ENCODE assay signal across 7 cellular contexts in genomic region chr7:72924417-72924747, GRCh38. TPM values are rescaled to one million over a fixed set of nuclear protein-coding genes. Genes with fewer than 3 reads are reported as not detected.
DNase-seq lines count a peak whose midpoint lies in the region; ATAC-seq, FAIRE-seq and TF ChIP-seq lines count a peak whose summit lies in the region.

No MANE protein-coding gene starts in this region.

- FAIRE-seq in HepG2 (lab: Jason Lieb, UNC): no peak

- intact Hi-C loops in adrenal gland (cut with DNase I): no loop called here
- intact Hi-C loops in HepG2 (cut with micrococcal nuclease; ENCODE audit: unreplicated experiment): no loop called here
- intact Hi-C loops in transverse colon (cut with DNase I; ENCODE audit: low total_unique reads): no loop called here

- peaks cover 15 to 29% of the 10 kb centered on the region in 2 donors for H3K4me1 ChIP-seq in adrenal gland (replicated peaks in 1 of 2)
- H3K4me1 ChIP-seq in HepG2 (ENCODE audit: insufficient read depth, low read length): peaks cover 24% of the 10 kb centered on the region
- peaks cover 13 to 20% (median 18%) of the 10 kb centered on the region in 4 donors for H3K4me1 ChIP-seq in transverse colon

- peaks cover 8% of the 10 kb centered on the region; the same call in 1 of the 2 replicates for H4K20me1 ChIP-seq in HepG2 (ENCODE audit: insufficient read depth, low read length)

- TF ChIP-seq EP300 in HepG2 (IDR thresholded peaks at IDR 0.05; ENCODE audit: low read depth in 2 of 2, low read length in 2 of 2) (no peak), HepG2 (CRISPR knock-in tag; IDR thresholded peaks at IDR 0.05; ENCODE audit: borderline replicate concordance) (no peak), transverse colon (IDR thresholded peaks at IDR 0.05; ENCODE audit: low read depth) (no peak)

- ATAC-seq in GM19455 (IDR thresholded peaks at IDR 0.05; ENCODE audit: unreplicated experiment): peak; percentile 19
- peak; percentile 5 for ATAC-seq in HG03439 (IDR thresholded peaks at IDR 0.05; ENCODE audit: unreplicated experiment)
- peak; percentile 35 for ATAC-seq in HepG2

- BruUV-seq in HepG2 (replicated peaks; lab: Mats Ljungman, UMichigan): TSS peak; percentile 98

- in situ Hi-C loops in HepG2 (cut with HindIII; ENCODE audit: extremely low pct_ligation_motif_present, low pct_unique_long_range_greater_than_20kb) (no loop called here), transverse colon (cut with MboI; ENCODE audit: low pct_ligation_motif_present in 1 of 4, low pct_unique_long_range_greater_than_20kb in 1 of 4, low sequenced_read_pairs in 3 of 4) (no loop called here)

- POLR2A ChIA-PET in HepG2 (lab: Yijun Ruan, JAX): no interaction called here

- H3K27ac ChIP-seq in adrenal gland: peak overlapping the region; percentile 86 to 99 (median 92)
- H3K27ac ChIP-seq in HepG2 (ENCODE audit: extremely low read length, insufficient read depth, low read length): peak overlapping the region; percentile 73
- H3K27ac ChIP-seq in transverse colon: peak overlapping the region; percentile 88 to 94 (median 94)

- TF ChIP-seq RAD21 in HepG2 (CRISPR knock-in tag; IDR thresholded peaks at IDR 0.05): no peak

- peak overlapping the region; percentile 81 for H3K9ac ChIP-seq in HepG2 (ENCODE audit: insufficient read depth, low read depth, low read length)

- TF ChIP-seq POLR2A in adrenal gland (IDR thresholded peaks at IDR 0.05): no peak
- TF ChIP-seq POLR2A in HepG2 (IDR thresholded peaks at IDR 0.05; ENCODE audit: insufficient read depth in 1 of 2, low read depth in 2 of 2, low read length in 2 of 2): no peak
- no peak for TF ChIP-seq POLR2A in transverse colon (IDR thresholded peaks at IDR 0.05)

- H3K79me2 ChIP-seq in HepG2 (ENCODE audit: insufficient read depth, low read length): peaks cover 44% of the 10 kb centered on the region

- H2AFZ ChIP-seq in HepG2 (ENCODE audit: low read length): no peak overlapping the region

- H3K27me3 ChIP-seq in adrenal gland (no peaks in the 10 kb centered on the region), HepG2 (ENCODE audit: control insufficient read depth in 1 of 2, insufficient read depth in 2 of 2, low read length in 2 of 2) (no peaks in the 10 kb centered on the region; a peak in 1 of 5 replicates), transverse colon (no peaks in the 10 kb centered on the region)

- 0 to 2% (median 1%) methylated on average over 5 of the region's 5 CpGs for WGBS in adrenal gland, 4 donors
- 0% methylated on average over 5 of the region's 5 CpGs for WGBS in HepG2 (ENCODE audit: low lambda C conversion rate)
- WGBS in transverse colon (ENCODE audit: low coverage in 1 of 2), 2 donors: 0% methylated on average over 4 to 5 of the region's 5 CpGs

- TF ChIP-seq CTCF in adrenal gland (IDR thresholded peaks at IDR 0.05) (no peak), HepG2 (CRISPR knock-in tag; IDR thresholded peaks at IDR 0.05) (no peak), transverse colon (IDR thresholded peaks at IDR 0.05) (no peak)

- H3K4me2 ChIP-seq in HepG2 (ENCODE audit: low read depth, low read length): peak overlapping the region; percentile 85

- no peaks in the 10 kb centered on the region for H3K9me3 ChIP-seq in adrenal gland (replicated peaks in 1 of 3)
- H3K9me3 ChIP-seq in HepG2 (ENCODE audit: low read length): no peaks in the 10 kb centered on the region
- H3K9me3 ChIP-seq in transverse colon: no peaks in the 10 kb centered on the region

- H3K36me3 ChIP-seq in adrenal gland (replicated peaks in 1 of 2) (peaks cover 0 to 28% of the 10 kb centered on the region in 2 donors), HepG2 (replicated peaks in 1 of 2; ENCODE audit: control insufficient read depth in 1 of 2, insufficient read depth in 2 of 2, low read length in 2 of 2) (peaks cover 12 to 38% of the 10 kb centered on the region in 2 experiments), transverse colon (peaks cover 0 to 24% (median 12%) of the 10 kb centered on the region in 4 donors)

- peak overlapping the region; percentile 9 to 96 (median 80) for H3K4me3 ChIP-seq in adrenal gland
- H3K4me3 ChIP-seq in HepG2 (replicated peaks in 1 of 3; ENCODE audit: insufficient read depth in 1 of 3, low read depth in 2 of 3, low read length in 3 of 3): peak overlapping the region; percentile 60 to 74 (median 73)
- peak overlapping the region; percentile 64 to 87 (median 75) for H3K4me3 ChIP-seq in transverse colon

- DNase-seq in adrenal gland (no peak), HepG2 (ENCODE audit: low spot score) (no peak), transverse colon (no peak), LoVo (ENCODE audit: low spot score) (no peak), NCI-H1105 treated with DMSO at 0.1 percent for 48 hours (lab: John Stamatoyannopoulos, UW) (no peak)

- CTCF ChIA-PET in HepG2 (lab: Yijun Ruan, JAX; ENCODE audit: low intra/inter-chr PET ratio, low total read pairs): no interaction called here

TF ChIP-seq in HepG2, 621 proteins besides CTCF, POLR2A, EP300 and RAD21:
- TF ChIP-seq ZBTB25 (CRISPR knock-in tag; IDR thresholded peaks at IDR 0.05): no peak
- TF ChIP-seq TCF7 (IDR thresholded peaks at IDR 0.05; ENCODE audit: low read depth): 0 out of 2 replicates have a peak, but pooled peaks have one; percentile 14
- TF ChIP-seq TEAD3 (CRISPR knock-in tag; optimal IDR thresholded peaks at IDR 0.05; ENCODE audit: borderline replicate concordance): no peak
- TF ChIP-seq HNF4A (CRISPR knock-in tag; IDR thresholded peaks at IDR 0.05): no peak

RNA-seq across cellular contexts. Expression of gene POM121, which starts 0.5 kb away (rescaled TPM):
- total RNA-seq in adrenal gland: 10 to 100 TPM; 16.2 to 44.3 (median 25.7) TPM
- polyA plus RNA-seq in adrenal gland: 10 to 100 TPM; 19.7 to 31.0 (median 23.2) TPM
- total RNA-seq in HepG2 (2016; rRNA removed; fragmentation: Illumina TruSeq; extraction: Trizol): 8.4 and 12.7 TPM in 2 replicates
- 7.3 and 8.9 TPM in 2 replicates for total RNA-seq in HepG2 (2016; cell fraction: cytosol; rRNA removed; fragmentation: Illumina TruSeq; extraction: Trizol; ENCODE audit: low read depth)
- 8.1 and 12.1 TPM in 2 replicates for total RNA-seq in HepG2 (2016; cell fraction: insoluble cytoplasmic fraction; rRNA removed; fragmentation: Illumina TruSeq; extraction: Trizol)
- total RNA-seq in HepG2 (2016; cell fraction: membrane; rRNA removed; fragmentation: Illumina TruSeq; extraction: Trizol): 9.6 and 11.2 TPM in 2 replicates
- 15.4 and 17.1 TPM in 2 replicates for total RNA-seq in HepG2 (2016; cell fraction: nucleus; rRNA removed; fragmentation: Illumina TruSeq; extraction: Trizol)
- 9.2 and 10.3 TPM in 2 replicates for polyA plus RNA-seq in HepG2 (2011; rRNA removed)
- polyA plus RNA-seq in HepG2 (2011; cell fraction: cytosol; rRNA removed): 6.9 and 7.8 TPM in 2 replicates
- polyA plus RNA-seq in HepG2 (2011; cell fraction: nucleus; rRNA removed): 26.7 and 30.4 TPM in 2 replicates
- polyA plus RNA-seq in HepG2 (2012): 24.9 and 31.2 TPM in 2 replicates
- polyA plus RNA-seq in HepG2 (2016; cell fraction: cytosol; fragmentation: Illumina TruSeq; extraction: Trizol; ENCODE audit: low read depth): 2.0 and 2.4 TPM in 2 replicates
- polyA plus RNA-seq in HepG2 (2016; cell fraction: insoluble cytoplasmic fraction; fragmentation: Illumina TruSeq; extraction: Trizol; ENCODE audit: low read depth): 28.5 and 38.3 TPM in 2 replicates
- polyA plus RNA-seq in HepG2 (2016; cell fraction: membrane; fragmentation: Illumina TruSeq; extraction: Trizol; ENCODE audit: low read depth): 10.4 and 10.5 TPM in 2 replicates
- polyA plus RNA-seq in HepG2 (2016; cell fraction: nucleus; fragmentation: Illumina TruSeq; extraction: Trizol; ENCODE audit: insufficient read depth, low read depth): 58.9 and 64.1 TPM in 2 replicates
- polyA minus RNA-seq in HepG2 (2011; rRNA and poly(A)+ RNA removed; ENCODE audit: low replicate concordance): 14.3 and 15.0 TPM in 2 replicates
- polyA minus RNA-seq in HepG2 (2011; cell fraction: cytosol; rRNA and poly(A)+ RNA removed): 13.8 and 14.0 TPM in 2 replicates
- polyA minus RNA-seq in HepG2 (2011; cell fraction: nucleus; rRNA and poly(A)+ RNA removed): 13.9 and 14.9 TPM in 2 replicates
- total RNA-seq in transverse colon: 10 to 100 TPM; 17.1 to 49.0 (median 23.6) TPM

RNA-seq across cellular contexts. Expression of gene TRIM74, which starts 44.9 kb away (rescaled TPM):
- total RNA-seq in adrenal gland (1 to 10 TPM in 7 of 8 donors, under 1 TPM in 1; 0.55 to 3.7 (median 2.1) TPM), HepG2 (2016; rRNA removed; fragmentation: Illumina TruSeq; extraction: Trizol) (0.88 and 1.4 TPM in 2 replicates), transverse colon (under 1 TPM in 1 of 4 donors, not detected in 3; 0.82 TPM)
- polyA plus RNA-seq in adrenal gland (1 to 10 TPM in 2 of 3 donors, under 1 TPM in 1; 0.16 to 5.5 (median 3.3) TPM), HepG2 (2011; rRNA removed) (0.51 and 0.61 TPM in 2 replicates)
- total RNA-seq in HepG2 (2016; cell fraction: cytosol; rRNA removed; fragmentation: Illumina TruSeq; extraction: Trizol; ENCODE audit: low read depth): 0.71 TPM in 1 of 2 replicates, not detected in the other
- 0.94 and 2.2 TPM in 2 replicates for total RNA-seq in HepG2 (2016; cell fraction: insoluble cytoplasmic fraction; rRNA removed; fragmentation: Illumina TruSeq; extraction: Trizol)
- total RNA-seq in HepG2 (2016; cell fraction: membrane; rRNA removed; fragmentation: Illumina TruSeq; extraction: Trizol): 0.37 and 0.72 TPM in 2 replicates
- total RNA-seq in HepG2 (2016; cell fraction: nucleus; rRNA removed; fragmentation: Illumina TruSeq; extraction: Trizol): 1.4 and 1.5 TPM in 2 replicates
- 0.18 and 0.48 TPM in 2 replicates for polyA plus RNA-seq in HepG2 (2011; cell fraction: cytosol; rRNA removed)
- polyA plus RNA-seq in HepG2 (2011; cell fraction: nucleus; rRNA removed): 8.5 and 14.9 TPM in 2 replicates
- polyA plus RNA-seq in HepG2 (2012): 0.90 and 1.1 TPM in 2 replicates
- 0.32 TPM in 1 of 2 replicates, not detected in the other for polyA plus RNA-seq in HepG2 (2016; cell fraction: cytosol; fragmentation: Illumina TruSeq; extraction: Trizol; ENCODE audit: low read depth)
- 1.3 and 2.3 TPM in 2 replicates for polyA plus RNA-seq in HepG2 (2016; cell fraction: insoluble cytoplasmic fraction; fragmentation: Illumina TruSeq; extraction: Trizol; ENCODE audit: low read depth)
- 0.42 and 1.2 TPM in 2 replicates for polyA plus RNA-seq in HepG2 (2016; cell fraction: membrane; fragmentation: Illumina TruSeq; extraction: Trizol; ENCODE audit: low read depth)
- polyA plus RNA-seq in HepG2 (2016; cell fraction: nucleus; fragmentation: Illumina TruSeq; extraction: Trizol; ENCODE audit: insufficient read depth, low read depth): 2.9 and 3.1 TPM in 2 replicates
- 0.14 and 1.6 TPM in 2 replicates for polyA minus RNA-seq in HepG2 (2011; rRNA and poly(A)+ RNA removed; ENCODE audit: low replicate concordance)
- not detected in 2 replicates for polyA minus RNA-seq in HepG2 (2011; cell fraction: cytosol; rRNA and poly(A)+ RNA removed)
- polyA minus RNA-seq in HepG2 (2011; cell fraction: nucleus; rRNA and poly(A)+ RNA removed): 0.77 TPM in 1 of 2 replicates, not detected in the other
